In genomic region chr19:18501832-18502231, GRCh38 we compare ENCODE assay signal across 13 cellular contexts. TPM values are rescaled to one million over a fixed set of nuclear protein-coding genes. Genes with fewer than 3 reads are reported as not detected.
A peak's percentile ranks its signal among the peaks of the same experiment; 100 is the strongest.
DNase-seq lines count a peak whose midpoint lies in the region; ATAC-seq and TF ChIP-seq lines count a peak whose summit lies in the region.
"Had no signal": no experiment of that assay in that cellular context is flagged by ENCODE, and none has a peak within 500 bp of the region (broad histone marks: within the 10 kb centered on the region; RNA-seq: fewer than 3 reads in every experiment).

No MANE protein-coding gene starts in this region.

- no peak for ATAC-seq in body of pancreas
- ATAC-seq in right lobe of liver: peak; percentile 34 to 42 (median 39)
- no peak for ATAC-seq in GM18517 (IDR thresholded peaks at IDR 0.05; ENCODE audit: unreplicated experiment)
- no peak for ATAC-seq in GM18511 (IDR thresholded peaks at IDR 0.05; ENCODE audit: unreplicated experiment)

- no peak overlapping the region for H3K4me3 Mint-ChIP-seq in activated T-helper 1 cell treated with anti-CD3 and anti-CD28 coated beads, Interleukin-12 subunit alpha, Interleukin-12 subunit beta, Interleukin-2, Interleukin-4 antibody, amounts not matched to agents 30 ng/mL and 10 ng/mL and 1 ng/mL, durations not matched to agents 14 hours and 24 hours and 36 hours

- H3K4me1 ChIP-seq in body of pancreas (peaks cover 81% of the 10 kb centered on the region), right lobe of liver (peaks cover 5 to 89% (median 62%) of the 10 kb centered on the region in 4 donors), suprapubic skin (peaks cover 92% of the 10 kb centered on the region)

- no peak for TF ChIP-seq CTCF in body of pancreas (IDR thresholded peaks at IDR 0.05)
- TF ChIP-seq CTCF in right lobe of liver (IDR thresholded peaks at IDR 0.05): no peak
- TF ChIP-seq CTCF in suprapubic skin (IDR thresholded peaks at IDR 0.05): no peak

- H3K9me3 ChIP-seq in body of pancreas (no peaks in the 10 kb centered on the region), right lobe of liver (no peaks in the 10 kb centered on the region), suprapubic skin (no peaks in the 10 kb centered on the region)
- H3K9me3 ChIP-seq: Caco-2 had no signal

- H3K27ac Mint-ChIP-seq in activated T-helper 1 cell treated with anti-CD3 and anti-CD28 coated beads, Interleukin-12 subunit alpha, Interleukin-12 subunit beta, Interleukin-2, Interleukin-4 antibody, amounts not matched to agents 30 ng/mL and 10 ng/mL and 1 ng/mL, durations not matched to agents 14 hours and 24 hours and 36 hours: no peak overlapping the region

- H3K27me3 ChIP-seq in body of pancreas (no peaks in the 10 kb centered on the region), right lobe of liver (no peaks in the 10 kb centered on the region), suprapubic skin (no peaks in the 10 kb centered on the region)

- peaks cover 66% of the 10 kb centered on the region for H3K4me1 Mint-ChIP-seq in activated T-helper 1 cell treated with anti-CD3 and anti-CD28 coated beads, Interleukin-12 subunit alpha, Interleukin-12 subunit beta, Interleukin-2, Interleukin-4 antibody, amounts not matched to agents 30 ng/mL and 10 ng/mL and 1 ng/mL, durations not matched to agents 14 hours and 24 hours and 36 hours (ENCODE audit: low read depth)

- WGBS in body of pancreas, 2 donors: 39 to 76% methylated on average over 2 to 9 of the region's 9 CpGs
- no CpG with 5 or more reads among the region's 9 CpGs for WGBS in right lobe of liver (ENCODE audit: insufficient coverage, low coverage, low lambda C conversion rate, missing lambda C conversion rate)
- 54% methylated on average over 6 of the region's 9 CpGs for WGBS in suprapubic skin

- H3K27me3 Mint-ChIP-seq in activated T-helper 1 cell treated with anti-CD3 and anti-CD28 coated beads, Interleukin-12 subunit alpha, Interleukin-12 subunit beta, Interleukin-2, Interleukin-4 antibody, amounts not matched to agents 30 ng/mL and 10 ng/mL and 1 ng/mL, durations not matched to agents 14 hours and 24 hours and 36 hours (ENCODE audit: insufficient read depth): no peaks in the 10 kb centered on the region

- intact Hi-C loops in body of pancreas (cut with DNase I): no loop called here
- intact Hi-C loops in right lobe of liver (cut with DNase I): no loop called here
- intact Hi-C loops in activated T-helper 1 cell treated with anti-CD3 and anti-CD28 coated beads, Interleukin-12 subunit alpha, Interleukin-12 subunit beta, Interleukin-2, Interleukin-4 antibody, amounts not matched to agents 30 ng/mL and 10 ng/mL and 1 ng/mL, durations not matched to agents 14 hours and 24 hours and 36 hours (cut with micrococcal nuclease): no loop called here

- TF ChIP-seq POLR2A in body of pancreas (IDR thresholded peaks at IDR 0.05) (no peak), right lobe of liver (IDR thresholded peaks at IDR 0.05) (no peak), suprapubic skin (IDR thresholded peaks at IDR 0.05) (no peak)

- H3K36me3 ChIP-seq in body of pancreas (replicated peaks in 1 of 2; ENCODE audit: insufficient read depth in 1 of 2, low read depth in 2 of 2) (no peaks in the 10 kb centered on the region), right lobe of liver (no peaks in the 10 kb centered on the region), suprapubic skin (no peaks in the 10 kb centered on the region)

- H3K36me3 Mint-ChIP-seq in activated T-helper 1 cell treated with anti-CD3 and anti-CD28 coated beads, Interleukin-12 subunit alpha, Interleukin-12 subunit beta, Interleukin-2, Interleukin-4 antibody, amounts not matched to agents 30 ng/mL and 10 ng/mL and 1 ng/mL, durations not matched to agents 14 hours and 24 hours and 36 hours (ENCODE audit: low read depth): peaks cover 2% of the 10 kb centered on the region

- peak; percentile 57 to 67 for DNase-seq in Kasumi-1 (lab: John Stamatoyannopoulos, UW)
- peak; percentile 38 to 66 (median 64) for DNase-seq in body of pancreas
- DNase-seq in right lobe of liver: peak; percentile 74 to 81 (median 78)
- peak in 1 of 2 donors; percentile 80 for DNase-seq in suprapubic skin (ENCODE audit: low spot score in 2 of 2)
- DNase-seq in NCI-H524 treated with DMSO at 0.1 percent for 48 hours (lab: John Stamatoyannopoulos, UW): no peak
- no peak for DNase-seq in activated T-helper 1 cell treated with anti-CD3 and anti-CD28 coated beads, Interleukin-12 subunit alpha, Interleukin-12 subunit beta, Interleukin-2, Interleukin-4 antibody, amounts not matched to agents 30 ng/mL and 10 ng/mL and 1 ng/mL, durations not matched to agents 14 hours and 24 hours and 36 hours (ENCODE audit: low spot score)
- DNase-seq: Caco-2; central memory CD4-positive, alpha-beta T cell; HCEC 1CT; kidney glomerular epithelial cell had no signal

- no peak for TF ChIP-seq EP300 in suprapubic skin (IDR thresholded peaks at IDR 0.05)

- H3K4me3 ChIP-seq in body of pancreas (no peak overlapping the region), right lobe of liver (no peak overlapping the region), suprapubic skin (no peak overlapping the region)

- peak overlapping the region in 2 of 4 donors; percentile 61 to 69 for H3K27ac ChIP-seq in body of pancreas
- peak overlapping the region; percentile 63 to 92 (median 77) for H3K27ac ChIP-seq in right lobe of liver
- H3K27ac ChIP-seq in suprapubic skin: peak overlapping the region; percentile 31
- H3K27ac ChIP-seq: KMS-11 had no signal

- H3K9me3 Mint-ChIP-seq in activated T-helper 1 cell treated with anti-CD3 and anti-CD28 coated beads, Interleukin-12 subunit alpha, Interleukin-12 subunit beta, Interleukin-2, Interleukin-4 antibody, amounts not matched to agents 30 ng/mL and 10 ng/mL and 1 ng/mL, durations not matched to agents 14 hours and 24 hours and 36 hours: no peaks in the 10 kb centered on the region

RNA-seq across cellular contexts. Expression of gene ELL, which starts 20.0 kb away (rescaled TPM):
- total RNA-seq in body of pancreas (10 to 100 TPM; 12.5 to 14.2 TPM), right lobe of liver (10 to 100 TPM in 2 of 6 experiments, 1 to 10 TPM in 4; 5.3 to 11.9 (median 8.6) TPM), suprapubic skin (10 to 100 TPM; 27.0 to 59.5 (median 36.9) TPM)
- 23.6 and 24.1 TPM in 2 replicates for total RNA-seq in activated T-helper 1 cell treated with anti-CD3 and anti-CD28 coated beads, Interleukin-12 subunit alpha, Interleukin-12 subunit beta, Interleukin-2, Interleukin-4 antibody, amounts not matched to agents 30 ng/mL and 10 ng/mL and 1 ng/mL, durations not matched to agents 14 hours and 24 hours and 36 hours

RNA-seq across cellular contexts. Expression of gene FKBP8, which starts 41.5 kb away (rescaled TPM):
- 100 to 1,000 TPM; 235 to 247 TPM for total RNA-seq in body of pancreas
- total RNA-seq in right lobe of liver: 100 to 1,000 TPM in 3 of 6 experiments, 10 to 100 TPM in 3; 92.7 to 179 (median 118) TPM
- 100 to 1,000 TPM; 194 to 217 (median 203) TPM for total RNA-seq in suprapubic skin
- 163 and 167 TPM in 2 replicates for total RNA-seq in activated T-helper 1 cell treated with anti-CD3 and anti-CD28 coated beads, Interleukin-12 subunit alpha, Interleukin-12 subunit beta, Interleukin-2, Interleukin-4 antibody, amounts not matched to agents 30 ng/mL and 10 ng/mL and 1 ng/mL, durations not matched to agents 14 hours and 24 hours and 36 hours

RNA-seq across cellular contexts. Expression of gene KXD1, which starts 55.8 kb away (rescaled TPM):
- total RNA-seq in body of pancreas: 10 to 100 TPM; 62.6 to 71.1 TPM
- total RNA-seq in right lobe of liver: 10 to 100 TPM; 30.2 to 93.0 (median 36.1) TPM
- 100 to 1,000 TPM in 1 of 4 donors, 10 to 100 TPM in 3; 72.4 to 107 (median 89.4) TPM for total RNA-seq in suprapubic skin
- 128 and 133 TPM in 2 replicates for total RNA-seq in activated T-helper 1 cell treated with anti-CD3 and anti-CD28 coated beads, Interleukin-12 subunit alpha, Interleukin-12 subunit beta, Interleukin-2, Interleukin-4 antibody, amounts not matched to agents 30 ng/mL and 10 ng/mL and 1 ng/mL, durations not matched to agents 14 hours and 24 hours and 36 hours

Comparison
In these comparisons a context has a peak if more than half of its experiments do, and no peak if none do; other contexts are left out.
1. DNase-seq: peak in Kasumi-1 (2 of 2), body of pancreas (4 of 4) and right lobe of liver (3 of 3); none in NCI-H524 treated with DMSO at 0.1 percent for 48 hours (single experiment) and activated T-helper 1 cell treated with anti-CD3 and anti-CD28 coated beads, Interleukin-12 subunit alpha, Interleukin-12 subunit beta, Interleukin-2, Interleukin-4 antibody, amounts not matched to agents 30 ng/mL and 10 ng/mL and 1 ng/mL, durations not matched to agents 14 hours and 24 hours and 36 hours (single experiment).
2. ATAC-seq: peak in right lobe of liver (4 of 4); none in body of pancreas (single experiment), GM18517 (single experiment) and GM18511 (single experiment).